ENCODE assay signal across 25 cellular contexts in genomic region chr16:53566568-53566967, GRCh38.
"Had no signal": no experiment of that assay in that cellular context is flagged by ENCODE, and none has a peak within 500 bp of the region (broad histone marks: within the 10 kb centered on the region; RNA-seq: fewer than 3 reads in every experiment).

No MANE protein-coding gene starts in this region.

- H3K27me3 Mint-ChIP-seq: activated naive CD8-positive, alpha-beta T cell treated with anti-CD3 and anti-CD28 coated beads, Interleukin-2, amount 50 U/mL, for 24 hours had no signal

- H3K27ac Mint-ChIP-seq: activated naive CD4-positive, alpha-beta T cell treated with anti-CD3 and anti-CD28 coated beads, Interleukin-2, amount 10 ng/mL, durations not matched to agents 7 days and 5 days; activated naive CD8-positive, alpha-beta T cell treated with anti-CD3 and anti-CD28 coated beads, Interleukin-2, amount 50 U/mL, for 24 hours; endodermal cell; nephron; stimulated activated naive B cell treated with anti-CD40 and anti-IgM and Interleukin-4, amounts not matched to agents 10 μg/mL and 1 μg/mL and 100 μg/mL, for 72 hours had no signal

- H3K79me2 ChIP-seq: hepatocyte had no signal

- H3K36me3 Mint-ChIP-seq: activated naive CD4-positive, alpha-beta T cell treated with anti-CD3 and anti-CD28 coated beads, Interleukin-2, amount 10 ng/mL, durations not matched to agents 7 days and 5 days had no signal

- H3K4me2 ChIP-seq: hepatocyte had no signal

- ATAC-seq: activated CD4-positive, CD25-positive, alpha-beta regulatory T cell treated with anti-CD3 and anti-CD28 coated beads, Interleukin-2, amount 50 U/mL, for 24 hours; activated naive CD8-positive, alpha-beta T cell treated with anti-CD3 and anti-CD28 coated beads, Interleukin-2, amount 50 U/mL, for 24 hours; activated T-cell treated with anti-CD3 and anti-CD28 coated beads, Interleukin-2, amount 50 U/mL, for 4 hours; left colon; lower lobe of right lung; stimulated activated naive B cell treated with anti-CD40 and anti-IgM and Interleukin-4, amounts not matched to agents 10 μg/mL and 1 μg/mL and 100 μg/mL, for 72 hours had no signal

- H3K4me3 ChIP-seq: dorsolateral prefrontal cortex, hepatocyte, lower lobe of right lung, spleen, tibial nerve, uterus had no signal

- H3K4me1 Mint-ChIP-seq: activated naive CD4-positive, alpha-beta T cell treated with anti-CD3 and anti-CD28 coated beads, Interleukin-2, amount 10 ng/mL, durations not matched to agents 7 days and 5 days; activated naive CD8-positive, alpha-beta T cell treated with anti-CD3 and anti-CD28 coated beads, Interleukin-2, amount 50 U/mL, for 24 hours; nephron; stimulated activated naive B cell treated with anti-CD40 and anti-IgM and Interleukin-4, amounts not matched to agents 10 μg/mL and 1 μg/mL and 100 μg/mL, for 72 hours had no signal

- H3K4me1 ChIP-seq: lower lobe of right lung, spleen, tibial nerve, uterus had no signal

- H3K9me3 ChIP-seq: uterus had no signal

- H3K4me3 Mint-ChIP-seq: activated naive CD4-positive, alpha-beta T cell treated with anti-CD3 and anti-CD28 coated beads, Interleukin-2, amount 10 ng/mL, durations not matched to agents 7 days and 5 days; activated naive CD8-positive, alpha-beta T cell treated with anti-CD3 and anti-CD28 coated beads, Interleukin-2, amount 50 U/mL, for 24 hours; activated T-cell treated with anti-CD3 and anti-CD28 coated beads, Interleukin-2, amount 50 U/mL, for 4 hours; endodermal cell; nephron; stimulated activated naive B cell treated with anti-CD40 and anti-IgM and Interleukin-4, amounts not matched to agents 10 μg/mL and 1 μg/mL and 100 μg/mL, for 72 hours had no signal

- H3K27ac ChIP-seq: brain microvascular endothelial cell, dorsolateral prefrontal cortex, epithelial cell of prostate, hepatocyte, lower lobe of right lung, spleen, tibial nerve, uterus had no signal

- H3K27me3 ChIP-seq: brain microvascular endothelial cell, dorsolateral prefrontal cortex, hepatocyte, spleen, tibial nerve, uterus had no signal

- DNase-seq: activated CD4-positive, alpha-beta T cell treated with anti-CD3 and anti-CD28 coated beads, Interleukin-2, amount 50 U/mL, for 1 hour; activated CD8-positive, alpha-beta memory T cell treated with anti-CD3 and anti-CD28 coated beads, Interleukin-2, amount 50 U/mL, for 4 hours; activated effector memory CD4-positive, alpha-beta T cell treated with Interleukin-2 at 50 U/mL for 16 hours; activated naive CD4-positive, alpha-beta T cell treated with anti-CD3 and anti-CD28 coated beads, Interleukin-2, amount 10 ng/mL, durations not matched to agents 7 days and 5 days; activated naive CD8-positive, alpha-beta T cell treated with anti-CD3 and anti-CD28 coated beads, Interleukin-2, amount 50 U/mL, for 24 hours; activated T-cell treated with anti-CD3 and anti-CD28 coated beads, Interleukin-2, amount 50 U/mL, for 4 hours; anterior cingulate cortex; brain microvascular endothelial cell; central memory CD4-positive, alpha-beta T cell; dorsolateral prefrontal cortex; endodermal cell; foreskin fibroblast; left colon; lower lobe of right lung; occipital lobe; posterior cingulate gyrus; spleen; stimulated activated naive B cell treated with anti-CD40 and anti-IgM and Interleukin-4, amounts not matched to agents 10 μg/mL and 1 μg/mL and 100 μg/mL, for 72 hours; T1000; uterus had no signal

- H3K36me3 ChIP-seq: brain microvascular endothelial cell, lower lobe of right lung, spleen, tibial nerve, uterus had no signal
